In the genomic region with DNA sequence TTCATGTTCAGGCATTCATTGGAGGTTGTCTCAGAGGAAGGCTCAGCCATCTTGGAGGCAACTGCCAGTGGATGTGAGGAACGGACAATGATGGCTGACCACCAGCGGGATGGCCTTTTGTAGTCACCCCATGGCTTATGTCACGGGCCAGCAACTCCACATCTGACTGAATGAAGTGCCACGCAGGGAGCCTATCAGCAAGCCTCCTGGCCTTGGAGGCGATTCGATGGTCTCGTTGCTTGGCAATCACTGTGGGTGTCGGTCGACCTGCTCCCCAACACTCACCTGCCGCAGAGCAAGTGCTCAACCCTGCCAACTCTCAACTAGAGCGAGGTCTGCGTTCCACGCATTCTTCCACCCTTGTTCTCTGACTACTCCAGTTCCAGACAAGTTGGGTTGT, we compare ENCODE assay signal across 38 cellular contexts. TPM values are rescaled to one million over a fixed set of nuclear protein-coding genes. Genes with fewer than 3 reads are reported as not detected.
"Had no signal": no experiment of that assay in that cellular context is flagged by ENCODE, and none has a peak within 500 bp of the region (broad histone marks: within the 10 kb centered on the region; RNA-seq: fewer than 3 reads in every experiment).

No MANE protein-coding gene starts in this region.

- H3K4me3 ChIP-seq: adrenal gland, ascending aorta, body of pancreas, breast epithelium, cardiac muscle cell had no signal

- H3K4me1 ChIP-seq: adrenal gland, ascending aorta, body of pancreas, breast epithelium had no signal

- H3K9me3 ChIP-seq: adrenal gland, ascending aorta, body of pancreas, breast epithelium had no signal

- H3K27ac ChIP-seq: adrenal gland, ascending aorta, body of pancreas, brain microvascular endothelial cell, breast epithelium, cardiac muscle cell had no signal

- ATAC-seq: activated naive CD4-positive, alpha-beta T cell treated with anti-CD3 and anti-CD28 coated beads, Interleukin-2, amount 50 U/mL, for 72 hours; activated naive CD8-positive, alpha-beta T cell treated with anti-CD3 and anti-CD28 coated beads, Interleukin-2, amount 50 U/mL, for 24 hours; activated T-cell treated with anti-CD3 and anti-CD28 coated beads, Interleukin-2, amount 50 U/mL, for 4 hours; activated T-cell treated with anti-CD3 and anti-CD28 coated beads, Interleukin-2, amount 50 U/mL, for 72 hours; activated T-helper 17 cell treated with anti-CD3 and anti-CD28 coated beads, Interleukin-2, amount 50 U/mL, for 72 hours; body of pancreas had no signal

- H3K36me3 ChIP-seq: adrenal gland, ascending aorta, brain microvascular endothelial cell, breast epithelium, cardiac muscle cell had no signal

- DNase-seq: activated effector memory CD4-positive, alpha-beta T cell treated with anti-CD3 and anti-CD28 coated beads, Interleukin-2, amount 50 U/mL, for 16 hours; activated effector memory CD4-positive, alpha-beta T cell treated with Interleukin-2 at 50 U/mL for 16 hours; activated gamma-delta T cell; activated gamma-delta T cell treated with Interleukin-2 at 50 U/mL for 16 hours; activated naive CD4-positive, alpha-beta T cell; activated naive CD4-positive, alpha-beta T cell treated with anti-CD3 and anti-CD28 coated beads for 36 hours; activated naive CD4-positive, alpha-beta T cell treated with anti-CD3 and anti-CD28 coated beads, Interleukin-2, amount 10 ng/mL, durations not matched to agents 7 days and 5 days; activated naive CD4-positive, alpha-beta T cell treated with anti-CD3 and anti-CD28 coated beads, Interleukin-2, amount 50 U/mL, for 16 hours; activated naive CD4-positive, alpha-beta T cell treated with Interleukin-2 at 50 U/mL for 16 hours; activated naive CD8-positive, alpha-beta T cell treated with anti-CD3 and anti-CD28 coated beads for 36 hours; activated naive CD8-positive, alpha-beta T cell treated with anti-CD3 and anti-CD28 coated beads, Interleukin-2, amount 10 ng/mL, durations not matched to agents 7 days and 5 days; activated naive CD8-positive, alpha-beta T cell treated with anti-CD3 and anti-CD28 coated beads, Interleukin-2, amount 50 U/mL, for 24 hours; activated T-cell treated with anti-CD3 and anti-CD28 coated beads, Interleukin-2, amount 50 U/mL, for 24 hours; activated T-cell treated with anti-CD3 and anti-CD28 coated beads, Interleukin-2, amount 50 U/mL, for 4 hours; activated T-cell treated with anti-CD3 and anti-CD28 coated beads, Interleukin-2, amount 50 U/mL, for 48 hours; activated T-cell treated with anti-CD3 and anti-CD28 coated beads, Interleukin-2, amount 50 U/mL, for 72 hours; adrenal gland; amniotic stem cell; amygdala; anterior cingulate cortex; aorta; body of pancreas; brain microvascular endothelial cell; central memory CD4-positive, alpha-beta T cell; cerebellar nuclear complex had no signal

- H3K27me3 ChIP-seq: ascending aorta, body of pancreas, brain microvascular endothelial cell, cardiac muscle cell had no signal

RNA-seq across cellular contexts. Expression of a gene that starts 7.4 kb away (rescaled TPM):
- total RNA-seq: activated naive CD4-positive, alpha-beta T cell treated with anti-CD3 and anti-CD28 coated beads for 36 hours; activated naive CD4-positive, alpha-beta T cell treated with anti-CD3 and anti-CD28 coated beads, Interleukin-2, amount 50 U/mL, for 72 hours; activated naive CD8-positive, alpha-beta T cell treated with anti-CD3 and anti-CD28 coated beads for 36 hours; activated naive CD8-positive, alpha-beta T cell treated with anti-CD3 and anti-CD28 coated beads, Interleukin-2, amount 10 ng/mL, durations not matched to agents 7 days and 5 days; activated T-cell treated with anti-CD3 and anti-CD28 coated beads, Interleukin-2, amount 50 U/mL, for 4 hours; activated T-cell treated with anti-CD3 and anti-CD28 coated beads, Interleukin-2, amount 50 U/mL, for 72 hours; activated T-helper 1 cell treated with anti-CD3 and anti-CD28 coated beads, Interleukin-12 subunit alpha, Interleukin-12 subunit beta, Interleukin-2, Interleukin-4 antibody, amounts not matched to agents 30 ng/mL and 10 ng/mL and 1 ng/mL, durations not matched to agents 14 hours and 24 hours and 36 hours; activated T-helper 17 cell treated with anti-CD3 and anti-CD28 coated beads, Interleukin-2, amount 50 U/mL, for 72 hours; activated T-helper 2 cell treated with anti-CD3 and anti-CD28 coated beads, Interferon-gamma antibody, Interleukin-2, Interleukin-4, amounts not matched to agents 10 μg/mL and 5 μg/mL and 100 μg/mL, durations not matched to agents 14 hours and 24 hours and 36 hours; adrenal gland; aorta; ascending aorta; astrocyte; body of pancreas; breast epithelium; bronchial epithelial cell; cardiac muscle cell; cardiac septum; cerebellum; chondrocyte had no signal
- polyA plus RNA-seq: adipose tissue, adrenal gland, aorta, cardiac muscle cell had no signal

RNA-seq across cellular contexts. Expression of a gene that starts 33.7 kb away (rescaled TPM):
- total RNA-seq: activated naive CD4-positive, alpha-beta T cell treated with anti-CD3 and anti-CD28 coated beads for 36 hours; activated naive CD4-positive, alpha-beta T cell treated with anti-CD3 and anti-CD28 coated beads, Interleukin-2, amount 50 U/mL, for 72 hours; activated naive CD8-positive, alpha-beta T cell treated with anti-CD3 and anti-CD28 coated beads for 36 hours; activated naive CD8-positive, alpha-beta T cell treated with anti-CD3 and anti-CD28 coated beads, Interleukin-2, amount 10 ng/mL, durations not matched to agents 7 days and 5 days; activated T-cell treated with anti-CD3 and anti-CD28 coated beads, Interleukin-2, amount 50 U/mL, for 4 hours; activated T-cell treated with anti-CD3 and anti-CD28 coated beads, Interleukin-2, amount 50 U/mL, for 72 hours; activated T-helper 1 cell treated with anti-CD3 and anti-CD28 coated beads, Interleukin-12 subunit alpha, Interleukin-12 subunit beta, Interleukin-2, Interleukin-4 antibody, amounts not matched to agents 30 ng/mL and 10 ng/mL and 1 ng/mL, durations not matched to agents 14 hours and 24 hours and 36 hours; activated T-helper 17 cell treated with anti-CD3 and anti-CD28 coated beads, Interleukin-2, amount 50 U/mL, for 72 hours; activated T-helper 2 cell treated with anti-CD3 and anti-CD28 coated beads, Interferon-gamma antibody, Interleukin-2, Interleukin-4, amounts not matched to agents 10 μg/mL and 5 μg/mL and 100 μg/mL, durations not matched to agents 14 hours and 24 hours and 36 hours; adrenal gland; aorta; ascending aorta; astrocyte; body of pancreas; breast epithelium; bronchial epithelial cell; cardiac muscle cell; cardiac septum; cerebellum; chondrocyte had no signal
- polyA plus RNA-seq: adipose tissue, adrenal gland, aorta, cardiac muscle cell had no signal
